37 cellular contexts compared by ENCODE assay signal in genomic region chrY:20755808-20756207, GRCh38. TPM values are rescaled to one million over a fixed set of nuclear protein-coding genes. Genes with fewer than 3 reads are reported as not detected.
"Had no signal": no experiment of that assay in that cellular context is flagged by ENCODE, and none has a peak within 500 bp of the region (broad histone marks: within the 10 kb centered on the region; RNA-seq: fewer than 3 reads in every experiment).

Gene RPS4Y2, plus strand, starts transcription at chrY:20756108. Its CDS starts 56 bp downstream, at chrY:20756164.

- DNase-seq: Karpas-422, Kasumi-1, MG63, MM.1S, MV-4-11, NCI-H1048, NCI-H1092, NCI-H1092 treated with DMSO at 0.1 percent for 48 hours, NCI-H1105, NCI-H1105 treated with DMSO at 0.1 percent for 48 hours, NCI-H1417, NCI-H1417 treated with DMSO at 0.1 percent for 48 hours, NCI-H1436, NCI-H1436 treated with DMSO at 0.1 percent for 48 hours, NCI-H146, NCI-H1694, NCI-H1694 treated with DMSO at 0.1 percent for 48 hours, NCI-H187, NCI-H187 treated with DMSO at 0.1 percent for 48 hours, NCI-H1930, NCI-H2029, NCI-H2029 treated with DMSO at 0.1 percent for 48 hours, NCI-H2081, NCI-H2081 treated with DMSO at 0.1 percent for 48 hours, NCI-H2107, NCI-H2171, NCI-H2171 treated with DMSO at 0.1 percent for 48 hours, NCI-H2227 treated with DMSO at 0.1 percent for 48 hours, NCI-H226, NCI-H345, NCI-H446, NCI-H446 treated with DMSO at 0.1 percent for 48 hours, NCI-H510A had no signal

RNA-seq across cellular contexts. Expression of gene RPS4Y2, which starts in this region (rescaled TPM):
- total RNA-seq: LHCN-M2, M059J, MCF 10A, NCI-H460 had no signal
